In the genomic region with DNA sequence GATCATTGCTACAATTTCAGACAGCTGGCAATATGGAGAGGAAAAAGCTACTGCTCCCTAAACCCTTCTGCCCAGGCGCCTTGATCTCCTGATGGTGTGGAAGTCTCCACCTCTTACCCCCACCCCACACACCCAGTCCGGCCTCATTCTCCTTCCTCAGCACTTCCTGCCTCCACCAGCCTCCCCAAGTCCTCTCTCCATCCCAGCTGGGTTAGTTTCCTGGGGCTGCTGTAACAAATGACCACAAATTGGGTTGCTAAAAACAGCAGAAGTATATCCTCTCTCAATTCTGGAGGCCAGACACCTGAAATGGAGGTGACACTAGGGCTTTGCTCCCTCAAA, we compare ENCODE assay signal across 9 cellular contexts. TPM values are rescaled to one million over a fixed set of nuclear protein-coding genes. Genes with fewer than 3 reads are reported as not detected.
DNase-seq lines count a peak whose midpoint lies in the region; ATAC-seq and TF ChIP-seq lines count a peak whose summit lies in the region.
"Had no signal": no experiment of that assay in that cellular context is flagged by ENCODE, and none has a peak within 500 bp of the region (broad histone marks: within the 10 kb centered on the region; RNA-seq: fewer than 3 reads in every experiment).

No MANE protein-coding gene starts in this region.

- DNase-seq in BE2C (no peak), memory B cell (ENCODE audit: low spot score in 2 of 2) (no peak), activated gamma-delta T cell treated with Interleukin-2 at 50 U/mL for 16 hours (no peak), hippocampal formation (lab: John Stamatoyannopoulos, UW) (no peak), amygdala (lab: John Stamatoyannopoulos, UW) (no peak)
- peak; percentile 11 for DNase-seq in activated naive CD8-positive, alpha-beta T cell treated with anti-CD3 and anti-CD28 coated beads, Interleukin-2, amount 50 U/mL, for 24 hours

- H3K27me3 Mint-ChIP-seq in activated naive CD8-positive, alpha-beta T cell treated with anti-CD3 and anti-CD28 coated beads, Interleukin-2, amount 50 U/mL, for 24 hours: no peaks in the 10 kb centered on the region
- H3K27me3 Mint-ChIP-seq in memory B cell: no peaks in the 10 kb centered on the region

- H3K4me1 ChIP-seq in BE2C: no peaks in the 10 kb centered on the region
- no peaks in the 10 kb centered on the region for H3K4me1 ChIP-seq in HUES64 (ENCODE audit: insufficient read depth, low read length)

- H3K27me3 ChIP-seq in BE2C: no peaks in the 10 kb centered on the region
- peaks cover 8% of the 10 kb centered on the region for H3K27me3 ChIP-seq in HUES64 (ENCODE audit: insufficient read depth, low read length)

- H3K9ac ChIP-seq in HUES64 (ENCODE audit: low read depth, low read length): no peak overlapping the region

- H3K4me3 ChIP-seq in BE2C (ENCODE audit: low read depth, low read length) (peak overlapping the region; percentile 67), HUES64 (ENCODE audit: low read length) (peak overlapping the region; percentile 82)

- H3K4me3 Mint-ChIP-seq in activated naive CD8-positive, alpha-beta T cell treated with anti-CD3 and anti-CD28 coated beads, Interleukin-2, amount 50 U/mL, for 24 hours: peak overlapping the region; percentile 80
- peak overlapping the region; percentile 84 for H3K4me3 Mint-ChIP-seq in memory B cell

- TF ChIP-seq CTCF in BE2C (IDR thresholded peaks at IDR 0.05; ENCODE audit: low read depth, low read length): no peak

- no peaks in the 10 kb centered on the region for H3K9me3 Mint-ChIP-seq in activated naive CD8-positive, alpha-beta T cell treated with anti-CD3 and anti-CD28 coated beads, Interleukin-2, amount 50 U/mL, for 24 hours
- H3K9me3 Mint-ChIP-seq in memory B cell: no peaks in the 10 kb centered on the region

- H3K4me1 Mint-ChIP-seq in activated naive CD8-positive, alpha-beta T cell treated with anti-CD3 and anti-CD28 coated beads, Interleukin-2, amount 50 U/mL, for 24 hours: peaks cover 29% of the 10 kb centered on the region
- peaks cover 27% of the 10 kb centered on the region for H3K4me1 Mint-ChIP-seq in memory B cell

- no peak for ATAC-seq in activated naive CD8-positive, alpha-beta T cell treated with anti-CD3 and anti-CD28 coated beads, Interleukin-2, amount 50 U/mL, for 24 hours
- ATAC-seq in memory B cell (ENCODE audit: low read depth) (no peak), GM18511 (IDR thresholded peaks at IDR 0.05; ENCODE audit: unreplicated experiment) (no peak)

- H3K36me3 ChIP-seq in BE2C: no peaks in the 10 kb centered on the region
- no peaks in the 10 kb centered on the region for H3K36me3 ChIP-seq in HUES64 (ENCODE audit: insufficient read depth, low read length)

- peak overlapping the region; percentile 35 for H3K27ac Mint-ChIP-seq in activated naive CD8-positive, alpha-beta T cell treated with anti-CD3 and anti-CD28 coated beads, Interleukin-2, amount 50 U/mL, for 24 hours
- no peak overlapping the region for H3K27ac Mint-ChIP-seq in memory B cell

- 16% methylated on average over 2 of the region's 2 CpGs for WGBS in HUES64

- H3K27ac ChIP-seq in HUES64 (ENCODE audit: low read depth, low read length): no peak overlapping the region

- H3K36me3 Mint-ChIP-seq in activated naive CD8-positive, alpha-beta T cell treated with anti-CD3 and anti-CD28 coated beads, Interleukin-2, amount 50 U/mL, for 24 hours (ENCODE audit: low read depth): peaks cover 5% of the 10 kb centered on the region
- H3K36me3 Mint-ChIP-seq in memory B cell: peaks cover 5% of the 10 kb centered on the region

- H3K9me3 ChIP-seq in BE2C: no peaks in the 10 kb centered on the region
- H3K9me3 ChIP-seq in HUES64 (ENCODE audit: insufficient read depth, low read depth, low read length): no peaks in the 10 kb centered on the region
- H3K9me3 ChIP-seq: mucosa of descending colon had no signal

RNA-seq across cellular contexts. Expression of a gene that starts 1.1 kb away (rescaled TPM):
- 46.3 TPM for polyA plus RNA-seq in BE2C (2012; ENCODE audit: insufficient read depth, insufficient read length, low read depth)
- 17.6 TPM for polyA plus RNA-seq in HUES64 (2013, experiment 1 of 2)
- 17.4 TPM for polyA plus RNA-seq in HUES64 (2013, experiment 2 of 2)

RNA-seq across cellular contexts. Expression of a gene that starts 47.0 kb away (rescaled TPM):
- polyA plus RNA-seq in BE2C (2012; ENCODE audit: insufficient read depth, insufficient read length, low read depth): 1.4 TPM
- 0.35 TPM for polyA plus RNA-seq in HUES64 (2013, experiment 1 of 2)
- polyA plus RNA-seq in HUES64 (2013, experiment 2 of 2): 0.82 TPM
